In genomic region chr2:95305341-95306058, GRCh38 we compare ENCODE assay signal across 13 cellular contexts. TPM values are rescaled to one million over a fixed set of nuclear protein-coding genes. Genes with fewer than 3 reads are reported as not detected.
DNase-seq lines count a peak whose midpoint lies in the region; ATAC-seq and TF ChIP-seq lines count a peak whose summit lies in the region.
"Had no signal": no experiment of that assay in that cellular context is flagged by ENCODE, and none has a peak within 500 bp of the region (broad histone marks: within the 10 kb centered on the region; RNA-seq: fewer than 3 reads in every experiment).

No MANE protein-coding gene starts in this region.

- H3K4me1 ChIP-seq in PC-3 (ENCODE audit: insufficient read depth, low read length) = peaks cover 20% of the 10 kb centered on the region
- H3K4me1 ChIP-seq in prostate gland (replicated peaks) = no peaks in the 10 kb centered on the region

- CTCF ChIA-PET in PC-3 (lab: Charles Lee) = interaction anchor here (0.6 to 0.9 kb wide), 3 partner anchors 10 to 81 kb away, joined by 3 read pairs; no protein-coding TSS in a partner anchor

- POLR2A ChIA-PET in PC-3 (lab: Charles Lee; ENCODE audit: unreplicated experiment) = no interaction called here

- H3K9me2 ChIP-seq in PC-3 (replicated peaks; ENCODE audit: low read length) = no peaks in the 10 kb centered on the region

- H3K9ac ChIP-seq in PC-3 (ENCODE audit: low read length) = no peak overlapping the region

- intact Hi-C loops in PC-3 (cut with micrococcal nuclease) (no loop called here), prostate gland (cut with DNase I) (no loop called here)

- peak overlapping the region; percentile 52 for H3K27ac ChIP-seq in PC-3 (ENCODE audit: low read length)
- peak overlapping the region; percentile 62 to 71 for H3K27ac ChIP-seq in prostate gland

- H3K27me3 ChIP-seq in PC-3 (ENCODE audit: low read length) (no peaks in the 10 kb centered on the region), prostate gland (replicated peaks; ENCODE audit: insufficient read depth) (no peaks in the 10 kb centered on the region)

- H3K9me3 ChIP-seq in PC-3 (ENCODE audit: low read length) (no peaks in the 10 kb centered on the region), prostate gland (no peaks in the 10 kb centered on the region)

- DNase-seq in H4 (ENCODE audit: low spot score) (peak; percentile 50), PC-3 (peak; percentile 80), fibroblast of pulmonary artery (ENCODE audit: low read depth) (peak; percentile 29), prostate gland (ENCODE audit: low spot score) (peak; percentile 78), T-helper 9 cell (no peak), HuH-7 (ENCODE audit: low spot score) (no peak)
- DNase-seq: activated naive CD4-positive, alpha-beta T cell treated with Interleukin-2 at 50 U/mL for 16 hours; GF-D8; NCI-H524 treated with DMSO at 0.1 percent for 48 hours had no signal

- TF ChIP-seq CTCF in PC-3 (conservative IDR thresholded peaks at IDR 0.05; ENCODE audit: low read depth, low read length) (no peak), fibroblast of pulmonary artery (IDR thresholded peaks at IDR 0.05; ENCODE audit: low read length, missing control alignments) (no peak), prostate gland (IDR thresholded peaks at IDR 0.05) (no peak)

- no peaks in the 10 kb centered on the region for H3K79me2 ChIP-seq in PC-3 (ENCODE audit: low read length)

- H3K4me3 ChIP-seq in PC-3 (ENCODE audit: low read length) = no peak overlapping the region
- H3K4me3 ChIP-seq in fibroblast of pulmonary artery (replicated peaks; ENCODE audit: low read depth, low read length) = no peak overlapping the region
- no peak overlapping the region for H3K4me3 ChIP-seq in prostate gland
- H3K4me3 ChIP-seq: skin epidermis had no signal

- peak overlapping the region; percentile 4; the same call in 1 of the 2 replicates for H2AFZ ChIP-seq in PC-3 (ENCODE audit: low read length)

- ATAC-seq in PC-3 = peak; percentile 73
- ATAC-seq in HG03108 (IDR thresholded peaks at IDR 0.05; ENCODE audit: unreplicated experiment) = no peak
- ATAC-seq in HG02885 (IDR thresholded peaks at IDR 0.05; ENCODE audit: poor library complexity, unreplicated experiment) = no peak
- ATAC-seq: Right ventricle myocardium inferior had no signal

- no peaks in the 10 kb centered on the region for H3F3A ChIP-seq in PC-3 (ENCODE audit: low read length, unreplicated experiment)

- H3K36me3 ChIP-seq in PC-3 (ENCODE audit: low read depth, low read length) (no peaks in the 10 kb centered on the region), prostate gland (no peaks in the 10 kb centered on the region)

- BruUV-seq in PC-3 (replicated peaks; lab: Mats Ljungman, UMichigan) = no TSS peak

- H4K20me1 ChIP-seq in PC-3 (ENCODE audit: low read length) = no peaks in the 10 kb centered on the region

- TF ChIP-seq POLR2A in prostate gland (IDR thresholded peaks at IDR 0.05) = no peak

- WGBS in prostate gland = 25% methylated on average over 16 of the region's 16 CpGs

- peak overlapping the region; percentile 51 for H3K4me2 ChIP-seq in PC-3 (ENCODE audit: low read length)

RNA-seq across cellular contexts. Expression of gene KCNIP3, which starts 8.4 kb away (rescaled TPM):
- 4.3 and 6.1 TPM in 2 replicates for total RNA-seq in H4 (2014; rRNA removed; shearing (Covaris generic))
- total RNA-seq in PC-3 (2014; rRNA removed) (13.3 and 19.1 TPM in 2 replicates), prostate gland (10 to 100 TPM in 1 of 2 donors, 1 to 10 TPM in 1; 5.1 to 63.8 TPM)

RNA-seq across cellular contexts. Expression of gene PROM2, which starts 31.3 kb away (rescaled TPM):
- 0.10 and 0.35 TPM in 2 replicates for total RNA-seq in H4 (2014; rRNA removed; shearing (Covaris generic))
- 64.2 and 77.8 TPM in 2 replicates for total RNA-seq in PC-3 (2014; rRNA removed)
- 10 to 100 TPM; 43.4 to 80.1 TPM for total RNA-seq in prostate gland

Comparison
In these comparisons a context has a peak if more than half of its experiments do, and no peak if none do; other contexts are left out.
1. DNase-seq: peak in H4 (single experiment), PC-3 (single experiment), fibroblast of pulmonary artery (single experiment) and prostate gland (single experiment); none in T-helper 9 cell (single experiment) and HuH-7 (single experiment).
2. RNA of gene PROM2, which starts 31.3 kb away (total RNA-seq): 43.4 to 80.1 TPM in prostate gland and 64.2 to 77.8 TPM in PC-3; 0.10 to 0.35 TPM in H4; every median in the first group is over 10 times any median in the second.